In genomic region chr7:131513245-131514061, GRCh38 we compare ENCODE assay signal across 8 cellular contexts. TPM values are rescaled to one million over a fixed set of nuclear protein-coding genes. Genes with fewer than 3 reads are reported as not detected.
DNase-seq lines count a peak whose midpoint lies in the region; ATAC-seq and TF ChIP-seq lines count a peak whose summit lies in the region.

No MANE protein-coding gene starts in this region.

- no peaks in the 10 kb centered on the region for H3K36me3 ChIP-seq in breast epithelium

- H3K9me3 ChIP-seq in breast epithelium: no peaks in the 10 kb centered on the region

- H3K4me1 ChIP-seq in breast epithelium: no peaks in the 10 kb centered on the region

- ATAC-seq in GM18867 (IDR thresholded peaks at IDR 0.05; ENCODE audit: unreplicated experiment) (peak; percentile 95), HG03139 (IDR thresholded peaks at IDR 0.05; ENCODE audit: unreplicated experiment) (peak; percentile 90)

- peak overlapping the region; percentile 4 to 43 for H3K27ac ChIP-seq in breast epithelium

- intact Hi-C loops in breast epithelium (cut with DNase I; ENCODE audit: low total_unique reads): no loop called here

- TF ChIP-seq POLR2A in breast epithelium (IDR thresholded peaks at IDR 0.05): no peak

- CTCF ChIA-PET in AG04449 (lab: Yijun Ruan, JAX): interaction anchor here (0.9 to 15.6 kb wide), 31 partner anchors 11 to 457 kb away, joined by 3 to 334 read pairs (median 5); no protein-coding TSS in a partner anchor

- TF ChIP-seq CTCF in AG04449 (IDR thresholded peaks at IDR 0.05; ENCODE audit: insufficient read depth, low read length, missing control alignments): peak; percentile 99
- peak; percentile 96 for TF ChIP-seq CTCF in WI38 (IDR thresholded peaks at IDR 0.05; ENCODE audit: low read depth, low read length)
- TF ChIP-seq CTCF in breast epithelium (IDR thresholded peaks at IDR 0.05): peak; percentile 60 to 89 (median 87)

- H3K27me3 ChIP-seq in breast epithelium: no peaks in the 10 kb centered on the region

- H3K4me3 ChIP-seq in AG04449 (ENCODE audit: low read depth, low read length) (no peak overlapping the region), WI38 (ENCODE audit: low read depth, low read length) (no peak overlapping the region), breast epithelium (no peak overlapping the region)

- POLR2A ChIA-PET in AG04449 (lab: Yijun Ruan, JAX): no interaction called here

- DNase-seq in AG04449 (ENCODE audit: low read depth, low spot score) (no peak), NCI-H2171 treated with DMSO at 0.1 percent for 48 hours (lab: John Stamatoyannopoulos, UW) (peak; percentile 85), breast epithelium (ENCODE audit: low spot score in 2 of 2) (peak; percentile 75 to 89), islet precursor cell (peak; percentile 95)
- peak; percentile 89 for DNase-seq in stimulated activated CD4-positive, alpha-beta T cell treated with anti-CD3 and anti-CD28 coated beads, Interleukin-15, amount 100 ng/mL, for 24 hours

RNA-seq across cellular contexts. Expression of gene PODXL, which starts 43.0 kb away (rescaled TPM):
- total RNA-seq in breast epithelium: 10 to 100 TPM; 20.3 to 55.6 (median 33.1) TPM
